1 cellular context compared by ENCODE assay signal in the genomic region with DNA sequence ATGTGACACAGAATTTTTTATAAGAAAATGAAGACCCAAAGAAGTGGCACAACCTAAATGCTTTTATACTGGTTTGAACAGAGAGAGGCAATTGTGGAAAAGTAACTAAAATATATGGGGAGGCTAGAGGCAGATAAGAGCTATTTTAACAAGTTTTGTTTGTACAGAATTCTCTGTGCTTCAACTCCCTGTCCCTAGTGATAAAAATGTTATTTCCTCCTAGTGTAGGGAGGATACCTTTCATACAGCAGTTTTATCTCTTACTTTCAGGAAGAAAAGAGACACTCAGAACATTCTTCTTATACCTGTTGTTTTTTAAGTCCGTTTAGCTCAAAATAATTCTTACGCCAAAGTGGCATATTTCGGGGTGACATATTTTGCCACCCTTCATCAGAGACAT.
TF ChIP-seq lines count a peak whose summit lies in the region.

No MANE protein-coding gene starts in this region.

TF ChIP-seq in K562, 482 proteins besides CTCF, POLR2A, EP300 and RAD21 (continued from another document):
- TF ChIP-seq RREB1 (CRISPR knock-in tag; IDR thresholded peaks at IDR 0.05) (no peak), NFIC (IDR thresholded peaks at IDR 0.05) (peak; percentile 16; the same call in 1 of the 2 replicates), ZNF778 (CRISPR knock-in tag; IDR thresholded peaks at IDR 0.05) (no peak), YBX1 (IDR thresholded peaks at IDR 0.05) (no peak), CBFA2T3 (IDR thresholded peaks at IDR 0.05) (peak; percentile 90), ZNF551 (CRISPR knock-in tag; IDR thresholded peaks at IDR 0.05) (no peak), LEF1 (IDR thresholded peaks at IDR 0.05) (peak; percentile 81; the same call in 1 of the 2 replicates), POLR2AphosphoS2 (IDR thresholded peaks at IDR 0.05; ENCODE audit: low read length) (no peak), CREB1 (IDR thresholded peaks at IDR 0.05) (0 out of 2 replicates have a peak, but pooled peaks have one; percentile 27), CREB1 (CRISPR knock-in tag; IDR thresholded peaks at IDR 0.05) (no peak), ZNF79 (CRISPR knock-in tag; IDR thresholded peaks at IDR 0.05; ENCODE audit: low read depth) (no peak), KLF16 (IDR thresholded peaks at IDR 0.05) (peak; percentile 60), PRDM10 (IDR thresholded peaks at IDR 0.05; ENCODE audit: partially characterized antibody) (peak; percentile 28), PATZ1 (CRISPR knock-in tag; IDR thresholded peaks at IDR 0.05; ENCODE audit: borderline replicate concordance) (no peak)
- TF ChIP-seq, protein P1, sequence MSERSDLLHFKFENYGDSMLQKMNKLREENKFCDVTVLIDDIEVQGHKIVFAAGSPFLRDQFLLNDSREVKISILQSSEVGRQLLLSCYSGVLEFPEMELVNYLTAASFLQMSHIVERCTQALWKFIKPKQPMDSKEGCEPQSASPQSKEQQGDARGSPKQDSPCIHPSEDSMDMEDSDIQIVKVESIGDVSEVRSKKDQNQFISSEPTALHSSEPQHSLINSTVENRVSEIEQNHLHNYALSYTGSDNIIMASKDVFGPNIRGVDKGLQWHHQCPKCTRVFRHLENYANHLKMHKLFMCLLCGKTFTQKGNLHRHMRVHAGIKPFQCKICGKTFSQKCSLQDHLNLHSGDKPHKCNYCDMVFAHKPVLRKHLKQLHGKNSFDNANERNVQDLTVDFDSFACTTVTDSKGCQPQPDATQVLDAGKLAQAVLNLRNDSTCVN (CRISPR knock-in tag; IDR thresholded peaks at IDR 0.05), result no peak
